In the genomic region with DNA sequence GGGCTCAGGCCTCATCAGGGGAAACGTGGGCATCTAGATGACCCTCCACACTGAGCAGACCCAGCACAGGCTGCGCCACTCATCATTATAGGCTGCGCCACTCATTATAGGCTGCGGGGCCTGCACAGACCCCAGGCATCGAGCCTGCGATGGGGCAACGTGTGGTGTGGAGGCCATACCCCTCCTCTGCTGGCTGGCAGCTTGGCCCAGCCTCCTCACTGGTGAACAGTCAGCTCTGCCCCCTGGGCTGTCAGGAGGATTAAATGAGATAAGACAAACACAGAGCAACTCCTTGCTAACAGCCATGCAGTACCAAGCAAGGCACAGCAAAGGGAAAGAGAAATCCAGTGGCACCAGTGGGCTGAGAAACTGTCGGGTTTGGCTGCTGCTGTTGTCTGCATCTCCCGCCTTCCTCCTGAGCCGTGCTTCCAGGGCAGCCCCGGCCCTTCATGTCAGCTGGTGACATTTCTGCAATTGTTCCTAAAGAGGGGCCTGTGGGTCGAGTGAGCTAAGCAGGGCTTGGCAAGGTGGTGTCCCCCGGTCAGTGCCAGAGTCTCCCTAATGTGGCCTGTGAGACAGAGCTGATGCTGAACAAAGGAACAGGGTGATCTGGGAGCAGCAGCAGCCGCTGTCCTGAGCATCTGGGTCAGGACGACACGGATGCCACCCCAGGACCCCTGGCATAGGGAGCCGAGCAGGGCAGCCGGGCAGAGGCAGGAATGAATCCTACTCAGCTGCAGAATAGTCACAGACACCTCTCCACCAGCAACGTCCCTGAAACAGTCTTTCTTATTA, we compare ENCODE assay signal across 15 cellular contexts. TPM values are rescaled to one million over a fixed set of nuclear protein-coding genes. Genes with fewer than 3 reads are reported as not detected.
A peak's percentile ranks its signal among the peaks of the same experiment; 100 is the strongest.
DNase-seq lines count a peak whose midpoint lies in the region; ATAC-seq and TF ChIP-seq lines count a peak whose summit lies in the region.
"Had no signal": no experiment of that assay in that cellular context is flagged by ENCODE, and none has a peak within 500 bp of the region (broad histone marks: within the 10 kb centered on the region; RNA-seq: fewer than 3 reads in every experiment).

No MANE protein-coding gene starts in this region.

- H3K4me1 ChIP-seq in SK-N-SH (ENCODE audit: control insufficient read depth in 1 of 2, insufficient read depth in 2 of 2, low read depth in 1 of 2, low read length in 1 of 2) (peaks cover 19 to 54% of the 10 kb centered on the region in 2 experiments; a peak in 3 of 4 replicates), trophoblast cell (ENCODE audit: control insufficient read depth in 1 of 2, insufficient read depth in 2 of 2, low read length in 2 of 2) (peaks cover 14 to 18% of the 10 kb centered on the region in 2 experiments)
- H3K4me1 ChIP-seq: HAP-1 had no signal

- H3K4ac ChIP-seq in trophoblast cell (ENCODE audit: low read depth, low read length), result no peak overlapping the region

- no peak overlapping the region for H4K12ac ChIP-seq in trophoblast cell (ENCODE audit: low read depth, low read length)

- H2BK5ac ChIP-seq in trophoblast cell (ENCODE audit: low read depth, low read length, poor library complexity), result no peak overlapping the region

- H3K14ac ChIP-seq in trophoblast cell (ENCODE audit: low read length), result no peak overlapping the region

- no peak overlapping the region for H2AK5ac ChIP-seq in trophoblast cell (ENCODE audit: low read length)

- no peak overlapping the region for H2BK12ac ChIP-seq in trophoblast cell (ENCODE audit: low read length)

- no peaks in the 10 kb centered on the region for H3K27me3 ChIP-seq in H7 (ENCODE audit: control insufficient read depth, insufficient read depth, low read length)
- no peaks in the 10 kb centered on the region for H3K27me3 ChIP-seq in SK-N-SH (ENCODE audit: insufficient read depth)
- no peaks in the 10 kb centered on the region for H3K27me3 ChIP-seq in trophoblast cell (ENCODE audit: insufficient read depth, low read length)

- no peak for ATAC-seq in HG02642 (IDR thresholded peaks at IDR 0.05; ENCODE audit: poor library complexity, unreplicated experiment)
- ATAC-seq: K562 had no signal

- peak; percentile 31 for TF ChIP-seq RAD21 in SK-N-SH (IDR thresholded peaks at IDR 0.05; ENCODE audit: low read length)

- peak overlapping the region; percentile 3 for H2BK120ac ChIP-seq in trophoblast cell (ENCODE audit: insufficient read depth, low read length, poor library complexity)

- H3F3A ChIP-seq in SK-N-SH (replicated peaks; ENCODE audit: insufficient read depth), result no peaks in the 10 kb centered on the region

- H3K18ac ChIP-seq in trophoblast cell (ENCODE audit: low read length), result no peak overlapping the region

- peak; percentile 43 for DNase-seq in H7
- DNase-seq in SK-N-SH, result peak; percentile 94
- peak; percentile 51 for DNase-seq in islet precursor cell
- no peak for DNase-seq in trophoblast cell
- DNase-seq in NOMO-1 (lab: John Stamatoyannopoulos, UW; ENCODE audit: unreplicated experiment in 2 of 2), result no peak
- no peak for DNase-seq in NK-92 treated with Interleukin-12 subunit alpha and Interleukin-12 subunit beta, amount 100 ng/mL, for 24 hours (lab: John Stamatoyannopoulos, UW)
- no peak for DNase-seq in GM20000 (ENCODE audit: low spot score)
- DNase-seq: Caco-2, MV-4-11, NCI-H1417 treated with DMSO at 0.1 percent for 48 hours, NCI-H1930, NCI-H774 had no signal

- CTCF ChIA-PET in SK-N-SH (lab: Yijun Ruan, JAX), result interaction anchor here (0.6 to 6.5 kb wide), 18 partner anchors 8 to 874 kb away, joined by 3 to 36 read pairs (median 5); a partner anchor contains a TSS

- H4K91ac ChIP-seq in trophoblast cell (ENCODE audit: low read depth, low read length), result no peak overlapping the region

- H3K36me3 ChIP-seq in H7 (replicated peaks; ENCODE audit: control insufficient read depth, insufficient read depth, low read length) (no peaks in the 10 kb centered on the region; the same call in 1 of the 2 replicates), SK-N-SH (replicated peaks in 1 of 2; ENCODE audit: control insufficient read depth in 1 of 2, insufficient read depth in 2 of 2, low read length in 1 of 2) (no peaks in the 10 kb centered on the region), trophoblast cell (ENCODE audit: control insufficient read depth in 1 of 2, insufficient read depth in 2 of 2, low read length in 2 of 2) (no peaks in the 10 kb centered on the region)
- H3K36me3 ChIP-seq: HAP-1 had no signal

- H3K79me1 ChIP-seq in trophoblast cell (ENCODE audit: low read length), result peaks cover 2% of the 10 kb centered on the region

- H3K79me2 ChIP-seq in SK-N-SH (ENCODE audit: insufficient read depth) (no peaks in the 10 kb centered on the region), trophoblast cell (ENCODE audit: control insufficient read depth, insufficient read depth, low read length, poor library complexity) (no peaks in the 10 kb centered on the region)

- H4K20me1 ChIP-seq in SK-N-SH (ENCODE audit: insufficient read depth), result no peaks in the 10 kb centered on the region

- H3K4me2 ChIP-seq in SK-N-SH (peak overlapping the region; percentile 20; the same call in 1 of the 2 replicates), trophoblast cell (ENCODE audit: low read length) (no peak overlapping the region)

- H3K9me3 ChIP-seq in SK-N-SH, result no peaks in the 10 kb centered on the region
- H3K9me3 ChIP-seq in trophoblast cell (ENCODE audit: insufficient read depth, low read depth, low read length), result peaks cover 2% of the 10 kb centered on the region
- H3K9me3 ChIP-seq: Caco-2, HAP-1 had no signal

- no peak overlapping the region for H3K4me3 ChIP-seq in H7 (ENCODE audit: insufficient read depth, low read depth, low read length)
- H3K4me3 ChIP-seq in SK-N-SH (ENCODE audit: low read depth in 2 of 2, low read length in 1 of 2), result no peak overlapping the region
- H3K4me3 ChIP-seq in trophoblast cell (ENCODE audit: low read depth, low read length), result no peak overlapping the region
- H3K4me3 ChIP-seq: HAP-1, K562 had no signal

- H3K9ac ChIP-seq in SK-N-SH (no peak overlapping the region), trophoblast cell (ENCODE audit: low read length) (no peak overlapping the region)

- TF ChIP-seq EP300 in SK-N-SH (IDR thresholded peaks at IDR 0.05; ENCODE audit: borderline replicate concordance in 1 of 2, low read depth in 1 of 2, low read length in 1 of 2), result peak in 1 of 2 experiments; percentile 64; a peak in 2 of 4 replicates

- 80% methylated on average over 12 of the region's 19 CpGs for WGBS in SK-N-SH (ENCODE audit: low lambda C conversion rate)
- no CpG with 5 or more reads among the region's 19 CpGs for WGBS in trophoblast cell (ENCODE audit: extremely low coverage, insufficient coverage, insufficient read length)

- H2AFZ ChIP-seq in SK-N-SH (ENCODE audit: low read depth) (no peak overlapping the region), trophoblast cell (ENCODE audit: insufficient read depth, low read length, poor library complexity) (no peak overlapping the region)

- H4K8ac ChIP-seq in trophoblast cell (ENCODE audit: low read depth, low read length), result no peak overlapping the region

- H3K23ac ChIP-seq in trophoblast cell (ENCODE audit: low read length), result no peak overlapping the region

- POLR2A ChIA-PET in SK-N-SH (lab: Yijun Ruan, JAX), result interaction anchor here (1.0 to 1.6 kb wide), 3 partner anchors 22 to 238 kb away, joined by 3 to 8 read pairs (median 4); no protein-coding TSS in a partner anchor

- H3K9me2 ChIP-seq in SK-N-SH, result no peaks in the 10 kb centered on the region

- TF ChIP-seq CTCF in SK-N-SH (IDR thresholded peaks at IDR 0.05) (no peak), GM20000 (IDR thresholded peaks at IDR 0.05; ENCODE audit: extremely low read depth, missing control alignments) (no peak)

- H3K27ac ChIP-seq in SK-N-SH (ENCODE audit: low read depth in 2 of 2, low read length in 1 of 2) (peak overlapping the region in 1 of 2 experiments; percentile 90; a peak in 2 of 4 replicates), trophoblast cell (ENCODE audit: low read depth, low read length) (no peak overlapping the region)

TF ChIP-seq in SK-N-SH, 30 proteins besides CTCF, POLR2A, EP300 and RAD21 (continues in another document):
- no peak for TF ChIP-seq RCOR1 (IDR thresholded peaks at IDR 0.05; ENCODE audit: low read length)
- TF ChIP-seq TAF1 (IDR thresholded peaks at IDR 0.05; ENCODE audit: borderline replicate concordance, low read depth, low read length), result no peak
- TF ChIP-seq, protein P1, sequence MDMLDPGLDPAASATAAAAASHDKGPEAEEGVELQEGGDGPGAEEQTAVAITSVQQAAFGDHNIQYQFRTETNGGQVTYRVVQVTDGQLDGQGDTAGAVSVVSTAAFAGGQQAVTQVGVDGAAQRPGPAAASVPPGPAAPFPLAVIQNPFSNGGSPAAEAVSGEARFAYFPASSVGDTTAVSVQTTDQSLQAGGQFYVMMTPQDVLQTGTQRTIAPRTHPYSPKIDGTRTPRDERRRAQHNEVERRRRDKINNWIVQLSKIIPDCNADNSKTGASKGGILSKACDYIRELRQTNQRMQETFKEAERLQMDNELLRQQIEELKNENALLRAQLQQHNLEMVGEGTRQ (IDR thresholded peaks at IDR 0.05; ENCODE audit: borderline replicate concordance, low read depth, low read length), result no peak
- TF ChIP-seq SIN3A (IDR thresholded peaks at IDR 0.05; ENCODE audit: borderline replicate concordance, low read depth, low read length), result no peak
- peak; percentile 39 for TF ChIP-seq CHD2 (IDR thresholded peaks at IDR 0.05; ENCODE audit: low read length, partially characterized antibody)
- TF ChIP-seq RFX5 (IDR thresholded peaks at IDR 0.05; ENCODE audit: low read length), result no peak
- no peak for TF ChIP-seq EZH2phosphoT487 (IDR thresholded peaks at IDR 0.05; ENCODE audit: borderline replicate concordance, low read depth)
- TF ChIP-seq FOXJ3 (CRISPR knock-in tag; IDR thresholded peaks at IDR 0.05), result no peak
- TF ChIP-seq GATA2 (CRISPR knock-in tag; IDR thresholded peaks at IDR 0.05), result peak; percentile 76
- peak; percentile 83 for TF ChIP-seq MXI1 (IDR thresholded peaks at IDR 0.05; ENCODE audit: low read depth, low read length)
- TF ChIP-seq YY1 (IDR thresholded peaks at IDR 0.05; ENCODE audit: low read depth), result no peak
- no peak for TF ChIP-seq POLR2AphosphoS5 (IDR thresholded peaks at IDR 0.05; ENCODE audit: low read depth, low read length)
- no peak for TF ChIP-seq RXRA (IDR thresholded peaks at IDR 0.05; ENCODE audit: borderline replicate concordance, low read depth)
- TF ChIP-seq FOSL2 (IDR thresholded peaks at IDR 0.05; ENCODE audit: borderline replicate concordance, low read depth), result no peak
- TF ChIP-seq NFIC (IDR thresholded peaks at IDR 0.05; ENCODE audit: borderline replicate concordance), result no peak

RNA-seq across cellular contexts. Expression of a gene that starts 48.7 kb away (rescaled TPM):
- 56.7 and 71.9 TPM in 2 replicates for total RNA-seq in H7 (2014; rRNA removed; shearing (Covaris generic))
- polyA plus RNA-seq in SK-N-SH (2012; rRNA removed), result 23.6 and 38.9 TPM in 2 replicates
- 32.2 and 37.7 TPM in 2 replicates for polyA plus RNA-seq in SK-N-SH (2012; cell fraction: cytosol; rRNA removed)
- polyA plus RNA-seq in SK-N-SH (2012; cell fraction: nucleus; rRNA removed), result 53.0 and 97.8 TPM in 2 replicates
- polyA plus RNA-seq in trophoblast cell (2013), result 208 and 228 TPM in 2 replicates

Comparison
In these comparisons a context has a peak if more than half of its experiments do, and no peak if none do; other contexts are left out.
1. DNase-seq: peak in H7 (single experiment), SK-N-SH (single experiment) and islet precursor cell (single experiment); none in trophoblast cell (0 of 2), NOMO-1 (0 of 2), NK-92 treated with Interleukin-12 subunit alpha and Interleukin-12 subunit beta, amount 100 ng/mL, for 24 hours (single experiment) and GM20000 (single experiment).